Comparison of ENCODE assay signal across 8 cellular contexts in the genomic region with DNA sequence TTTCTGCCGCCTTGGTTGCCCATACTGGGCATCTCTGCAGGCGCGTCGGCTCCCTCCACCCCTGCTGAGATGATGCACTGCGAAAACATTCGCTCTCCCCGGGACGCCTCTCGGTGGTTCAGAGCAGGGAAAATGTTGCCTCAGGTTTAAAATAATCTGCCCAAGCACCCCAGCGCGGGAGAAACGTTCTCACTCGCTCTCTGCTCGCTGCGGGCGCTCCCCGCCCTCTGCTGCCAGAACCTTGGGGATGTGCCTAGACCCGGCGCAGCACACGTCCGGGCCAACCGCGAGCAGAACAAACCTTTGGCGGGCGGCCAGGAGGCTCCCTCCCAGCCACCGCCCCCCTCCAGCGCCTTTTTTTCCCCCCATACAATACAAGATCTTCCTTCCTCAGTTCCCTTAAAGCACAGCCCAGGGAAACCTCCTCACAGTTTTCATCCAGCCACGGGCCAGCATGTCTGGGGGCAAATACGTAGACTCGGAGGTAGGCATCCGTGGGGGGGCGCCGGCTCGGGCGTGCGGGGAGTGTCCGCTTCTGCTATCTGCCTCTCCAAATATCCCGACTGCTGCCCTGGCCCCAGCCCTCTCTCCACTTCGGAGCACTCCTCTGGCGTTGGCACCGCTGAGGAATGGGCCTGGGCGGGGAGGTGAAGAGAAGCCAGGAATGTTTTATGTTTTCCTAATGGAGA. TPM values are rescaled to one million over a fixed set of nuclear protein-coding genes. Genes with fewer than 3 reads are reported as not detected.
A peak's percentile ranks its signal among the peaks of the same experiment; 100 is the strongest.
DNase-seq lines count a peak whose midpoint lies in the region; ATAC-seq and TF ChIP-seq lines count a peak whose summit lies in the region.

A gene with protein sequence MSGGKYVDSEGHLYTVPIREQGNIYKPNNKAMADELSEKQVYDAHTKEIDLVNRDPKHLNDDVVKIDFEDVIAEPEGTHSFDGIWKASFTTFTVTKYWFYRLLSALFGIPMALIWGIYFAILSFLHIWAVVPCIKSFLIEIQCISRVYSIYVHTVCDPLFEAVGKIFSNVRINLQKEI (plus strand): TSS at position 428 of the 689 bp plus-strand sequence. CDS start 27 bp downstream, at position 455.

- no peaks in the 10 kb centered on the region for H3K27me3 ChIP-seq in Panc1 (ENCODE audit: control insufficient read depth, insufficient read depth, low read length)
- H3K27me3 ChIP-seq in adrenal gland, result peaks cover 33% of the 10 kb centered on the region

- H3K9me3 ChIP-seq in Panc1 (ENCODE audit: control insufficient read depth, insufficient read depth, low read depth, low read length) (no peaks in the 10 kb centered on the region), adrenal gland (replicated peaks in 1 of 3) (no peaks in the 10 kb centered on the region)

- TF ChIP-seq CTCF in Panc1 (IDR thresholded peaks at IDR 0.05) (peak; percentile 40; the same call in 1 of the 2 replicates), adrenal gland (IDR thresholded peaks at IDR 0.05) (peak in 1 of 6 experiments; percentile 13)

- H3K27ac ChIP-seq in Panc1 (ENCODE audit: low read length) (peak within 1 kb of the TSS; percentile 99), adrenal gland (peak within 1 kb of the TSS in 3 of 5 donors; percentile 20 to 72 (median 43))

- DNase-seq in AG08396 (ENCODE audit: low spot score) (peak; percentile 89), Panc1 (ENCODE audit: low read depth, low spot score) (peak; percentile 95), adrenal gland (peak; percentile 37 to 66 (median 52)), Right ventricle myocardium superior (peak; percentile 93), nucleus accumbens (lab: John Stamatoyannopoulos, UW) (peak in 32 of 56 donors; percentile 7 to 76 (median 34)), NCI-H128 (lab: John Stamatoyannopoulos, UW; ENCODE audit: unreplicated experiment) (no peak)

- intact Hi-C loops in Panc1 (cut with micrococcal nuclease; ENCODE audit: unreplicated experiment) (loop anchor here (2.0 to 10.0 kb wide), 3 partner anchors 100 to 266 kb away; no protein-coding TSS in a partner anchor), adrenal gland (cut with DNase I) (loop anchor here (5.0 to 10.0 kb wide), 2 partner anchors 260 to 262 kb away; no protein-coding TSS in a partner anchor), Right ventricle myocardium superior (cut with DNase I) (loop anchor here (5.0 kb wide), 3 partner anchors 53 to 252 kb away; no protein-coding TSS in a partner anchor)

- POLR2A ChIA-PET in Panc1 (lab: Charles Lee), result interaction anchor here (2.7 kb wide), 1 partner anchor 13 kb away, joined by 13 read pairs; no protein-coding TSS in a partner anchor

- CTCF ChIA-PET in Panc1 (lab: Charles Lee), result interaction anchor here (0.6 kb wide), 1 partner anchor 874 kb away, joined by 5 read pairs; no protein-coding TSS in a partner anchor

- peak in 1 of 2 donors; percentile 11 for TF ChIP-seq POLR2A in adrenal gland (IDR thresholded peaks at IDR 0.05)

- in situ Hi-C loops in Panc1 (cut with HindIII; ENCODE audit: low pct_unique_long_range_greater_than_20kb, low sequenced_read_pairs), result no loop called here

- ATAC-seq in GM21528 (IDR thresholded peaks at IDR 0.05; ENCODE audit: low FRiP score, unreplicated experiment) (peak; percentile 30), Panc1 (peak; percentile 78), Right ventricle myocardium superior (ENCODE audit: poor library complexity) (peak; percentile 81), HG02840 (IDR thresholded peaks at IDR 0.05; ENCODE audit: low FRiP score, unreplicated experiment) (no peak)

- peak within 1 kb of the TSS; percentile 78 to 90 for H3K4me3 ChIP-seq in Panc1 (ENCODE audit: low read depth in 2 of 2, low read length in 2 of 2)
- H3K4me3 ChIP-seq in adrenal gland, result peak within 1 kb of the TSS; percentile 8 to 76 (median 39)

- H3K4me1 ChIP-seq in Panc1 (ENCODE audit: control insufficient read depth, insufficient read depth, low read length) (peaks cover 67% of the 10 kb centered on the region), adrenal gland (replicated peaks in 1 of 2) (peaks cover 8 to 14% of the 10 kb centered on the region in 2 donors)

- 0 to 3% (median 1%) methylated on average over 22 to 42 of the region's 42 CpGs for WGBS in adrenal gland, 4 donors

- BruUV-seq in Panc1 (replicated peaks; lab: Mats Ljungman, UMichigan), result no TSS peak

- H3K36me3 ChIP-seq in Panc1 (ENCODE audit: control insufficient read depth, insufficient read depth, low read length), result peaks cover 22% of the 10 kb centered on the region
- H3K36me3 ChIP-seq in adrenal gland (replicated peaks in 1 of 2), result no peaks in the 10 kb centered on the region

RNA-seq across cellular contexts. Expression of the gene that starts here (rescaled TPM):
- 496 TPM for total RNA-seq in Panc1 (2021; ENCODE audit: unreplicated experiment)
- polyA plus RNA-seq in Panc1 (2012; ENCODE audit: insufficient read length), result 465 TPM
- total RNA-seq in adrenal gland, result 10 to 100 TPM in 3 of 8 donors, 1 to 10 TPM in 5; 5.4 to 25.3 (median 9.2) TPM
- polyA plus RNA-seq in adrenal gland, result 10 to 100 TPM in 1 of 3 donors, 1 to 10 TPM in 2; 4.0 to 35.4 (median 9.6) TPM
- total RNA-seq in Right ventricle myocardium superior, result 300 TPM

Comparison
In these comparisons a context has a peak if more than half of its experiments do, and no peak if none do; other contexts are left out.
1. RNA of the gene that starts here (total RNA-seq): 496 TPM in Panc1 (single experiment) and 300 TPM in Right ventricle myocardium superior (single experiment); 5.4 to 25.3 TPM in adrenal gland; every median in the first group is over 10 times any median in the second.